In the genomic region with DNA sequence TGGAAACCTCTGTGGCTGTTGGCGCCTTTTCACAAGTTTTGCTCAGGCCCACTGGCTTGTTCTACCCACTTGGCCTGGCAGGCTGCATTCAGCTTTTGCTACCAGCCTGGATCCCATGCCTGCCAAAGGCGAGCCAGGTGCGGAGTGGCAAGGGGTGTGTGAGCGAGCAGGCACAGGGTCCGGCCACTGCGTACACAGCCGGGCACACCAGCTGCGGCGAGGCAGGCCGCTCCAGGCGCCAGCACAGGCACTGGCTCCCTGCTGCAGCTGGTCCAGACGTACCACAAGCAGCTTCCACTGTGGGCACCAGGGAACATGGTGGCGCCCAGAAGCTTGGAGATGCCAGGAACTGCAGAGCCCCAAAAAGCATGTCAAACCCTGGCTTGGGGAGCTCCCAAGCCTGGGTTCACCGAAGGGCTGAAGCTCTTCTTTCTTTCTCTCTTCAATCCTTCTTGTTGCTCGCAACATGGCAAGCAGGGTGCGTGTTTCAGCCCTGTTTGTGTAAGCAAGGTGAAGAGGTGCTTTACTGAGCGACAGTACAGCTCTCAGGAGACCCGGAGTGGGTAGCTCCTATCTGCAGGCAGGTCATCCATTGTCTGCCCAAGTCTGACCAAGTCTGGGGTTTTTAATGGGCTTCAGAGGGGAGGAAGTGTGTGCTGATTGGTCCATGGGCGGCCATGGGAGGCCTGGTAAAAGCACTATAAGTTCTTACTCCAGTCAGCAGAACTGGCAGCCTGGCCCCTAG, we compare ENCODE assay signal across 23 cellular contexts. TPM values are rescaled to one million over a fixed set of nuclear protein-coding genes. Genes with fewer than 3 reads are reported as not detected.
A peak's percentile ranks its signal among the peaks of the same experiment; 100 is the strongest.
DNase-seq lines count a peak whose midpoint lies in the region; ATAC-seq, FAIRE-seq and TF ChIP-seq lines count a peak whose summit lies in the region.
"Had no signal": no experiment of that assay in that cellular context is flagged by ENCODE, and none has a peak within 500 bp of the region (broad histone marks: within the 10 kb centered on the region; RNA-seq: fewer than 3 reads in every experiment).

No MANE protein-coding gene starts in this region.

- TF ChIP-seq CTCF in kidney (IDR thresholded peaks at IDR 0.05; ENCODE audit: borderline replicate concordance, extremely low read depth, insufficient read depth), result no peak

- no peaks in the 10 kb centered on the region for H3K4me1 ChIP-seq in kidney (ENCODE audit: control insufficient read depth in 1 of 2, insufficient read depth in 1 of 2, low read depth in 1 of 2, low read length in 2 of 2)
- H3K4me1 ChIP-seq: BE2C had no signal

- H3K9me3 ChIP-seq in kidney (ENCODE audit: control insufficient read depth in 1 of 2, low read length in 2 of 2), result peaks cover 0 to 4% of the 10 kb centered on the region in 2 donors
- H3K9me3 ChIP-seq: BE2C, MG63 had no signal

- H3K27ac ChIP-seq in kidney (ENCODE audit: low read depth in 2 of 2, low read length in 2 of 2), result no peak overlapping the region
- H3K27ac ChIP-seq: 22Rv1 had no signal

- FAIRE-seq in kidney (lab: Jason Lieb, UNC), result no peak
- FAIRE-seq: D721Med had no signal

- DNase-seq in NCI-H1092 treated with DMSO at 0.1 percent for 48 hours (lab: John Stamatoyannopoulos, UW) (peak; percentile 11), NCI-H1092 (lab: John Stamatoyannopoulos, UW) (no peak), NCI-H2029 treated with DMSO at 0.1 percent for 48 hours (lab: John Stamatoyannopoulos, UW) (peak; percentile 29), kidney (peak; percentile 58), retina (no peak)
- peak; percentile 11 for DNase-seq in stimulated activated CD8-positive, alpha-beta memory T cell treated with anti-CD3 and anti-CD28 coated beads, Interleukin-4, amount 100 ng/mL, for 48 hours
- DNase-seq in activated naive CD4-positive, alpha-beta T cell (lab: John Stamatoyannopoulos, UW), result no peak
- DNase-seq: BE2C; CD8-positive, alpha-beta T cell; DMS79; H9; Karpas-422; MG63; NCI-H1930; NCI-H2171 treated with DMSO at 0.1 percent for 48 hours; NCI-H446 treated with DMSO at 0.1 percent for 48 hours; NK-92 treated with Interleukin-12 subunit alpha and Interleukin-12 subunit beta, amount 100 ng/mL, for 24 hours; OCI-M1 had no signal

- no peaks in the 10 kb centered on the region for H3K36me3 ChIP-seq in kidney (ENCODE audit: control insufficient read depth in 1 of 2, insufficient read depth in 2 of 2, low read length in 2 of 2)
- H3K36me3 ChIP-seq: BE2C, MG63 had no signal

- no peak overlapping the region for H3K4me3 ChIP-seq in kidney (ENCODE audit: low read length in 2 of 2)
- H3K4me3 ChIP-seq: MG63 had no signal

- intact Hi-C loops in kidney (cut with DNase I), result no loop called here

- no peak for ATAC-seq in HG03159 (IDR thresholded peaks at IDR 0.05; ENCODE audit: unreplicated experiment)
- ATAC-seq: CD8-positive, alpha-beta T cell had no signal

- no peak overlapping the region for H3K9ac ChIP-seq in kidney (ENCODE audit: low read length in 2 of 2)

RNA-seq across cellular contexts. Expression of a gene that starts 32.6 kb away (rescaled TPM):
- not detected for total RNA-seq in kidney
- polyA plus RNA-seq in kidney (ENCODE audit: insufficient read depth, low read depth, low replicate concordance), result not detected
- total RNA-seq: HT-29 had no signal
- polyA plus RNA-seq: AG04450 had no signal

RNA-seq across cellular contexts. Expression of a gene that starts 58.1 kb away (rescaled TPM):
- 46.5 TPM for total RNA-seq in kidney
- polyA plus RNA-seq in kidney (ENCODE audit: insufficient read depth, low read depth, low replicate concordance), result 27.1 TPM

Comparison
In these comparisons a context has a peak if more than half of its experiments do, and no peak if none do; other contexts are left out.
1. DNase-seq: peak in NCI-H1092 treated with DMSO at 0.1 percent for 48 hours (single experiment), NCI-H2029 treated with DMSO at 0.1 percent for 48 hours (single experiment), kidney (single experiment) and stimulated activated CD8-positive, alpha-beta memory T cell treated with anti-CD3 and anti-CD28 coated beads, Interleukin-4, amount 100 ng/mL, for 48 hours (single experiment); none in NCI-H1092 (single experiment), retina (single experiment) and activated naive CD4-positive, alpha-beta T cell (0 of 4).